Comparison of ENCODE assay signal across 1 cellular context in genomic region chr4:85955614-85956295, GRCh38.
A peak's percentile ranks its signal among the peaks of the same experiment; 100 is the strongest.
TF ChIP-seq lines count a peak whose summit lies in the region.

No MANE protein-coding gene starts in this region.

TF ChIP-seq in K562, 482 proteins besides CTCF, POLR2A, EP300 and RAD21 (continued from another document):
- TF ChIP-seq TEAD4 (IDR thresholded peaks at IDR 0.05; ENCODE audit: low read length) (0 out of 2 replicates have a peak, but pooled peaks have one; percentile 10), TEAD4 (CRISPR knock-in tag; IDR thresholded peaks at IDR 0.05; ENCODE audit: borderline replicate concordance) (no peak), ARID1B (IDR thresholded peaks at IDR 0.05) (peak; percentile 60), TCF3 (CRISPR knock-in tag; IDR thresholded peaks at IDR 0.05) (peak; percentile 71), NRF1 (conservative IDR thresholded peaks at IDR 0.05 in 1 of 2, IDR thresholded peaks at IDR 0.05 in 1 of 2) (no peak), CBFA2T3 (IDR thresholded peaks at IDR 0.05) (peak; percentile 30; the same call in 1 of the 2 replicates), NCOR1 (IDR thresholded peaks at IDR 0.05) (peak; percentile 18; the same call in 1 of the 2 replicates)
TF ChIP-seq in K562: peak in this region for 7.
